Comparison of ENCODE assay signal across 1 cellular context in the genomic region with DNA sequence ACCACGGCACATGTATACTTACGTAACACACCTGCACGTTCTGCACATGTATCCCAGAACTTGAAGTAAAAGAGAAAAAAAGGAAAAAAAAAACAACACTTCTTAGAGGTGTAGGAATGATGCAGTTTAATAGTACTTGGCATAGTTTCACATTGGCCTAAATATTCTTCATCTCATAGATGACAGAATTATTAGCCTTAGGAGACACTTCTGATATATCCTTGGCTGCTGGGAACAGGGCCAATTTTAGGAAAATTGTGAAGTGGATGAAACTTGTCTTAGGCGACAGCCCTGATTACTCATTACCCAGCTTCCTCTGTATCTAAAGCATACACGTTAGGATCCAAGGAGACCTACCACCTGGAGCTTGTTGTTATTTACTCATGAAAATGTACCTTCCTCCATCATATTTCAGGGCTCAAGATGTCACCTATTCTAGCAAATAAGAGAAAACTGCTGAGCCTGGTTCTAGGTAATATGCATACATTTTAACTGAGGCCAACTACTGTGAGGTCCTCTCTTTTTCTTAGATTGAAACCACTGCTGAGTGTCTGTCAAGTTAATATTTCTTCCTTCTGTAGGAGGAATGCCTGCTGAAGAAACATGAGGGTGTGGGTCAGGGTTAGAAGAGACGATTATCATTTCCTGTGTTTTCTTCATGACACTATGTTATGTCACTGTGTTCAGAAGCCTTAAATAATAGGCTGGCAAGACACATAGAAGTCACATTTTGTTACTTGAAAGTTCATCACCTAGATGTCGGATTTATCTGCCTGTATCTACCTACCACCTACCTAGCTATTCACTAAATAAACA.
TF ChIP-seq lines count a peak whose summit lies in the region.

No MANE protein-coding gene starts in this region.

TF ChIP-seq in HEK293, 187 proteins besides CTCF, POLR2A, EP300 and RAD21 (continued from another document):
- TF ChIP-seq ZNF121 (tag by site-specific recombination; IDR thresholded peaks at IDR 0.05) (no peak), KLF8 (tag by site-specific recombination; IDR thresholded peaks at IDR 0.05) (no peak), ZNF830 (tag by site-specific recombination; IDR thresholded peaks at IDR 0.05; ENCODE audit: low read depth) (no peak), ZNF624 (tag by site-specific recombination; IDR thresholded peaks at IDR 0.05) (no peak), ZNF670 (tag by site-specific recombination; IDR thresholded peaks at IDR 0.05; ENCODE audit: low read depth) (no peak), ZFP37 (tag by site-specific recombination; IDR thresholded peaks at IDR 0.05) (no peak), MEIS1 (CRISPR knock-in tag; IDR thresholded peaks at IDR 0.05; ENCODE audit: borderline replicate concordance) (no peak), RBAK (tag by site-specific recombination; IDR thresholded peaks at IDR 0.05) (no peak), ZNF76 (tag by site-specific recombination; IDR thresholded peaks at IDR 0.05; ENCODE audit: borderline replicate concordance, low read depth) (no peak), ZBTB48 (tag by site-specific recombination; IDR thresholded peaks at IDR 0.05) (no peak), ZNF514 (tag by site-specific recombination; IDR thresholded peaks at IDR 0.05) (no peak), ZNF114 (tag by site-specific recombination; IDR thresholded peaks at IDR 0.05) (no peak), ZBTB20 (tag by site-specific recombination; IDR thresholded peaks at IDR 0.05) (peak; percentile 66; the same call in 1 of the 2 replicates), REPIN1 (tag by site-specific recombination; IDR thresholded peaks at IDR 0.05; ENCODE audit: low read depth) (no peak), ZNF501 (tag by site-specific recombination; IDR thresholded peaks at IDR 0.05) (no peak), ZNF777 (tag by site-specific recombination; IDR thresholded peaks at IDR 0.05; ENCODE audit: borderline replicate concordance) (no peak), SCRT1 (tag by site-specific recombination; IDR thresholded peaks at IDR 0.05; ENCODE audit: borderline replicate concordance) (no peak), ZNF664 (tag by site-specific recombination; IDR thresholded peaks at IDR 0.05) (no peak), KLF17 (tag by site-specific recombination; IDR thresholded peaks at IDR 0.05) (no peak), GLI4 (tag by site-specific recombination; IDR thresholded peaks at IDR 0.05) (no peak), ZNF791 (tag by site-specific recombination; IDR thresholded peaks at IDR 0.05) (no peak), ZNF248 (tag by site-specific recombination; IDR thresholded peaks at IDR 0.05) (no peak), PRDM6 (tag by site-specific recombination; IDR thresholded peaks at IDR 0.05) (peak; percentile 83), ZNF701 (tag by site-specific recombination; IDR thresholded peaks at IDR 0.05) (no peak), ZNF16 (tag by site-specific recombination; IDR thresholded peaks at IDR 0.05; ENCODE audit: low read depth) (no peak), ZNF404 (tag by site-specific recombination; IDR thresholded peaks at IDR 0.05) (no peak), ZNF391 (tag by site-specific recombination; IDR thresholded peaks at IDR 0.05; ENCODE audit: borderline replicate concordance, low read depth) (no peak), BCL11A (tag by site-specific recombination; IDR thresholded peaks at IDR 0.05; ENCODE audit: low read depth) (no peak), ZNF707 (tag by site-specific recombination; IDR thresholded peaks at IDR 0.05) (no peak), ZNF521 (tag by site-specific recombination; IDR thresholded peaks at IDR 0.05) (no peak), FEZF1 (tag by site-specific recombination; IDR thresholded peaks at IDR 0.05) (no peak), ZNF341 (tag by site-specific recombination; IDR thresholded peaks at IDR 0.05; ENCODE audit: low read depth) (no peak), ZNF426 (tag by site-specific recombination; IDR thresholded peaks at IDR 0.05) (no peak), ZNF169 (tag by site-specific recombination; IDR thresholded peaks at IDR 0.05) (no peak), ZNF433 (tag by site-specific recombination; IDR thresholded peaks at IDR 0.05; ENCODE audit: low read depth) (no peak), ZNF843 (tag by site-specific recombination; IDR thresholded peaks at IDR 0.05) (peak; percentile 50; the same call in 1 of the 2 replicates), ZNF335 (tag by site-specific recombination; conservative IDR thresholded peaks at IDR 0.05) (peak; percentile 35), ZNF544 (tag by site-specific recombination; IDR thresholded peaks at IDR 0.05) (no peak), OSR2 (tag by site-specific recombination; IDR thresholded peaks at IDR 0.05) (0 out of 2 replicates have a peak, but pooled peaks have one; percentile 5), ZBTB10 (tag by site-specific recombination; IDR thresholded peaks at IDR 0.05) (no peak), HOXA7 (CRISPR knock-in tag; IDR thresholded peaks at IDR 0.05; ENCODE audit: borderline replicate concordance) (no peak), ZNF133 (tag by site-specific recombination; IDR thresholded peaks at IDR 0.05) (no peak), ZFP3 (tag by site-specific recombination; IDR thresholded peaks at IDR 0.05; ENCODE audit: low read depth) (no peak), ZSCAN30 (tag by site-specific recombination; IDR thresholded peaks at IDR 0.05) (peak; percentile 39; the same call in 1 of the 2 replicates), ZNF558 (tag by site-specific recombination; IDR thresholded peaks at IDR 0.05) (peak; percentile 64; the same call in 1 of the 2 replicates)
- TF ChIP-seq, protein P1, sequence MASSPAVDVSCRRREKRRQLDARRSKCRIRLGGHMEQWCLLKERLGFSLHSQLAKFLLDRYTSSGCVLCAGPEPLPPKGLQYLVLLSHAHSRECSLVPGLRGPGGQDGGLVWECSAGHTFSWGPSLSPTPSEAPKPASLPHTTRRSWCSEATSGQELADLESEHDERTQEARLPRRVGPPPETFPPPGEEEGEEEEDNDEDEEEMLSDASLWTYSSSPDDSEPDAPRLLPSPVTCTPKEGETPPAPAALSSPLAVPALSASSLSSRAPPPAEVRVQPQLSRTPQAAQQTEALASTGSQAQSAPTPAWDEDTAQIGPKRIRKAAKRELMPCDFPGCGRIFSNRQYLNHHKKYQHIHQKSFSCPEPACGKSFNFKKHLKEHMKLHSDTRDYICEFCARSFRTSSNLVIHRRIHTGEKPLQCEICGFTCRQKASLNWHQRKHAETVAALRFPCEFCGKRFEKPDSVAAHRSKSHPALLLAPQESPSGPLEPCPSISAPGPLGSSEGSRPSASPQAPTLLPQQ (tag by site-specific recombination; IDR thresholded peaks at IDR 0.05), result no peak
- TF ChIP-seq, protein P2, sequence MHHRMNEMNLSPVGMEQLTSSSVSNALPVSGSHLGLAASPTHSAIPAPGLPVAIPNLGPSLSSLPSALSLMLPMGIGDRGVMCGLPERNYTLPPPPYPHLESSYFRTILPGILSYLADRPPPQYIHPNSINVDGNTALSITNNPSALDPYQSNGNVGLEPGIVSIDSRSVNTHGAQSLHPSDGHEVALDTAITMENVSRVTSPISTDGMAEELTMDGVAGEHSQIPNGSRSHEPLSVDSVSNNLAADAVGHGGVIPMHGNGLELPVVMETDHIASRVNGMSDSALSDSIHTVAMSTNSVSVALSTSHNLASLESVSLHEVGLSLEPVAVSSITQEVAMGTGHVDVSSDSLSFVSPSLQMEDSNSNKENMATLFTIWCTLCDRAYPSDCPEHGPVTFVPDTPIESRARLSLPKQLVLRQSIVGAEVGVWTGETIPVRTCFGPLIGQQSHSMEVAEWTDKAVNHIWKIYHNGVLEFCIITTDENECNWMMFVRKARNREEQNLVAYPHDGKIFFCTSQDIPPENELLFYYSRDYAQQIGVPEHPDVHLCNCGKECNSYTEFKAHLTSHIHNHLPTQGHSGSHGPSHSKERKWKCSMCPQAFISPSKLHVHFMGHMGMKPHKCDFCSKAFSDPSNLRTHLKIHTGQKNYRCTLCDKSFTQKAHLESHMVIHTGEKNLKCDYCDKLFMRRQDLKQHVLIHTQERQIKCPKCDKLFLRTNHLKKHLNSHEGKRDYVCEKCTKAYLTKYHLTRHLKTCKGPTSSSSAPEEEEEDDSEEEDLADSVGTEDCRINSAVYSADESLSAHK (tag by site-specific recombination; IDR thresholded peaks at IDR 0.05), result no peak
- TF ChIP-seq, protein P3, sequence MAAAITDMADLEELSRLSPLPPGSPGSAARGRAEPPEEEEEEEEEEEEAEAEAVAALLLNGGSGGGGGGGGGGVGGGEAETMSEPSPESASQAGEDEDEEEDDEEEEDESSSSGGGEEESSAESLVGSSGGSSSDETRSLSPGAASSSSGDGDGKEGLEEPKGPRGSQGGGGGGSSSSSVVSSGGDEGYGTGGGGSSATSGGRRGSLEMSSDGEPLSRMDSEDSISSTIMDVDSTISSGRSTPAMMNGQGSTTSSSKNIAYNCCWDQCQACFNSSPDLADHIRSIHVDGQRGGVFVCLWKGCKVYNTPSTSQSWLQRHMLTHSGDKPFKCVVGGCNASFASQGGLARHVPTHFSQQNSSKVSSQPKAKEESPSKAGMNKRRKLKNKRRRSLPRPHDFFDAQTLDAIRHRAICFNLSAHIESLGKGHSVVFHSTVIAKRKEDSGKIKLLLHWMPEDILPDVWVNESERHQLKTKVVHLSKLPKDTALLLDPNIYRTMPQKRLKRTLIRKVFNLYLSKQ (tag by site-specific recombination; IDR thresholded peaks at IDR 0.05; ENCODE audit: borderline replicate concordance), result no peak
